In genomic region chr9:104864675-104865104, GRCh38 we compare ENCODE assay signal across 11 cellular contexts.
A peak's percentile ranks its signal among the peaks of the same experiment; 100 is the strongest.
DNase-seq lines count a peak whose midpoint lies in the region; ATAC-seq and TF ChIP-seq lines count a peak whose summit lies in the region.
"Had no signal": no experiment of that assay in that cellular context is flagged by ENCODE, and none has a peak within 500 bp of the region (broad histone marks: within the 10 kb centered on the region; RNA-seq: fewer than 3 reads in every experiment).

No MANE protein-coding gene starts in this region.

- peaks cover 70% of the 10 kb centered on the region for H3K4me1 Mint-ChIP-seq in osteocyte (ENCODE audit: unreplicated experiment)

- TF ChIP-seq CTCF in AG09309 (IDR thresholded peaks at IDR 0.05; ENCODE audit: control insufficient read depth, insufficient read depth, low read depth, low read length, missing control alignments) = no peak
- no peak for TF ChIP-seq CTCF in osteocyte (IDR thresholded peaks at IDR 0.05)
- no peak for TF ChIP-seq CTCF in lower lobe of right lung (IDR thresholded peaks at IDR 0.05)

- H3K9me3 ChIP-seq in HAP-1 (no peaks in the 10 kb centered on the region), lower lobe of right lung (no peaks in the 10 kb centered on the region)

- H3K27me3 Mint-ChIP-seq in osteocyte (ENCODE audit: unreplicated experiment) = no peaks in the 10 kb centered on the region
- H3K27me3 Mint-ChIP-seq: activated CD8-positive, alpha-beta memory T cell treated with anti-CD3 and anti-CD28 coated beads, Interleukin-2, amount 10 ng/mL, durations not matched to agents 7 days and 5 days; activated naive CD8-positive, alpha-beta T cell treated with anti-CD3 and anti-CD28 coated beads for 36 hours had no signal

- H3K4me3 ChIP-seq in AG09309 (ENCODE audit: control insufficient read depth, low read depth, low read length) (no peak overlapping the region), HAP-1 (no peak overlapping the region), lower lobe of right lung (no peak overlapping the region)

- H3K27ac ChIP-seq in lower lobe of right lung = no peak overlapping the region

- H3K4me3 Mint-ChIP-seq in osteocyte (ENCODE audit: unreplicated experiment) = no peak overlapping the region
- H3K4me3 Mint-ChIP-seq: activated CD8-positive, alpha-beta memory T cell treated with anti-CD3 and anti-CD28 coated beads, Interleukin-2, amount 10 ng/mL, durations not matched to agents 7 days and 5 days; activated naive CD8-positive, alpha-beta T cell treated with anti-CD3 and anti-CD28 coated beads for 36 hours had no signal

- H3K27me3 ChIP-seq in HAP-1 (ENCODE audit: low read depth) (no peaks in the 10 kb centered on the region), lower lobe of right lung (ENCODE audit: low read depth) (no peaks in the 10 kb centered on the region)

- H3K36me3 ChIP-seq in HAP-1 (replicated peaks) = no peaks in the 10 kb centered on the region
- H3K36me3 ChIP-seq in lower lobe of right lung = peaks cover 26% of the 10 kb centered on the region

- in situ Hi-C loops in HAP-1 (cut with MboI; ENCODE audit: low sequenced_read_pairs) = loop anchor here (10.0 kb wide), 1 partner anchor 280 kb away; no protein-coding TSS in a partner anchor

- no peak for ATAC-seq in lower lobe of right lung
- ATAC-seq: activated CD8-positive, alpha-beta memory T cell treated with anti-CD3 and anti-CD28 coated beads, Interleukin-2, amount 10 ng/mL, durations not matched to agents 7 days and 5 days; Panc1 had no signal

- no peaks in the 10 kb centered on the region for H3K9me3 Mint-ChIP-seq in osteocyte (ENCODE audit: unreplicated experiment)
- H3K9me3 Mint-ChIP-seq: activated naive CD8-positive, alpha-beta T cell treated with anti-CD3 and anti-CD28 coated beads for 36 hours had no signal

- peak overlapping the region; percentile 1 for H3K27ac Mint-ChIP-seq in osteocyte (ENCODE audit: unreplicated experiment)
- H3K27ac Mint-ChIP-seq: activated CD8-positive, alpha-beta memory T cell treated with anti-CD3 and anti-CD28 coated beads, Interleukin-2, amount 10 ng/mL, durations not matched to agents 7 days and 5 days; activated naive CD8-positive, alpha-beta T cell treated with anti-CD3 and anti-CD28 coated beads for 36 hours had no signal

- peak; percentile 69 for DNase-seq in AG09309 (ENCODE audit: low read depth)
- peak; percentile 68 for DNase-seq in fibroblast of gingiva (ENCODE audit: low read depth)
- no peak for DNase-seq in osteocyte (ENCODE audit: extremely low spot score, unreplicated experiment)
- no peak for DNase-seq in activated CD4-positive, alpha-beta T cell treated with anti-CD3 and anti-CD28 coated beads for 1 hour
- no peak for DNase-seq in HAP-1 (ENCODE audit: low spot score in 2 of 2)
- DNase-seq in lower lobe of right lung = no peak
- DNase-seq in central memory CD4-positive, alpha-beta T cell = no peak
- DNase-seq: activated CD8-positive, alpha-beta memory T cell treated with anti-CD3 and anti-CD28 coated beads, Interleukin-2, amount 10 ng/mL, durations not matched to agents 7 days and 5 days; activated naive CD8-positive, alpha-beta T cell treated with anti-CD3 and anti-CD28 coated beads for 36 hours had no signal

- H3K36me3 Mint-ChIP-seq in osteocyte (ENCODE audit: unreplicated experiment) = peaks cover 27% of the 10 kb centered on the region
- H3K36me3 Mint-ChIP-seq: activated CD8-positive, alpha-beta memory T cell treated with anti-CD3 and anti-CD28 coated beads, Interleukin-2, amount 10 ng/mL, durations not matched to agents 7 days and 5 days; activated naive CD8-positive, alpha-beta T cell treated with anti-CD3 and anti-CD28 coated beads for 36 hours had no signal

- H3K4me1 ChIP-seq in HAP-1 = peaks cover 26% of the 10 kb centered on the region
- H3K4me1 ChIP-seq in lower lobe of right lung = peaks cover 56% of the 10 kb centered on the region

- intact Hi-C loops in lower lobe of right lung (cut with DNase I) = no loop called here

TF ChIP-seq in PFSK-1, 5 proteins besides CTCF, POLR2A, EP300 and RAD21:
- TF ChIP-seq REST (IDR thresholded peaks at IDR 0.05; ENCODE audit: insufficient read depth in 1 of 2, low read depth in 2 of 2, low read length in 2 of 2) (no peak), TAF1 (IDR thresholded peaks at IDR 0.05; ENCODE audit: borderline replicate concordance, insufficient read depth, low read length) (no peak), SIN3A (IDR thresholded peaks at IDR 0.05; ENCODE audit: borderline replicate concordance, insufficient read depth, low read length) (peak; percentile 29; the same call in 1 of the 2 replicates), FOXP2 (optimal IDR thresholded peaks at IDR 0.05; ENCODE audit: borderline replicate concordance, extremely low read depth, extremely low read length, insufficient read depth) (peak; percentile 94), POLR2AphosphoS5 (IDR thresholded peaks at IDR 0.05; ENCODE audit: low read depth, low read length) (no peak)
TF ChIP-seq in PFSK-1: peak in this region for 2.

Comparison
In these comparisons a context has a peak if more than half of its experiments do, and no peak if none do; other contexts are left out.
1. DNase-seq: peak in AG09309 (single experiment) and fibroblast of gingiva (single experiment); none in osteocyte (single experiment), activated CD4-positive, alpha-beta T cell treated with anti-CD3 and anti-CD28 coated beads for 1 hour (single experiment), HAP-1 (0 of 2), lower lobe of right lung (single experiment) and central memory CD4-positive, alpha-beta T cell (single experiment).